1 cellular context compared by ENCODE assay signal in genomic region chr1:24124980-24125379, GRCh38.
TF ChIP-seq lines count a peak whose summit lies in the region.

No MANE protein-coding gene starts in this region.

TF ChIP-seq in H1, 55 proteins besides CTCF, POLR2A, EP300 and RAD21:
- no peak for TF ChIP-seq TCF12 (IDR thresholded peaks at IDR 0.05; ENCODE audit: low read depth, low read length)
- 0 out of 2 replicates have a peak, but pooled peaks have one; percentile 45 for TF ChIP-seq KDM1A (IDR thresholded peaks at IDR 0.05; ENCODE audit: borderline replicate concordance, low read length)
TF ChIP-seq in H1: peak in this region for 1.
